ENCODE assay signal across 1 cellular context in the genomic region with DNA sequence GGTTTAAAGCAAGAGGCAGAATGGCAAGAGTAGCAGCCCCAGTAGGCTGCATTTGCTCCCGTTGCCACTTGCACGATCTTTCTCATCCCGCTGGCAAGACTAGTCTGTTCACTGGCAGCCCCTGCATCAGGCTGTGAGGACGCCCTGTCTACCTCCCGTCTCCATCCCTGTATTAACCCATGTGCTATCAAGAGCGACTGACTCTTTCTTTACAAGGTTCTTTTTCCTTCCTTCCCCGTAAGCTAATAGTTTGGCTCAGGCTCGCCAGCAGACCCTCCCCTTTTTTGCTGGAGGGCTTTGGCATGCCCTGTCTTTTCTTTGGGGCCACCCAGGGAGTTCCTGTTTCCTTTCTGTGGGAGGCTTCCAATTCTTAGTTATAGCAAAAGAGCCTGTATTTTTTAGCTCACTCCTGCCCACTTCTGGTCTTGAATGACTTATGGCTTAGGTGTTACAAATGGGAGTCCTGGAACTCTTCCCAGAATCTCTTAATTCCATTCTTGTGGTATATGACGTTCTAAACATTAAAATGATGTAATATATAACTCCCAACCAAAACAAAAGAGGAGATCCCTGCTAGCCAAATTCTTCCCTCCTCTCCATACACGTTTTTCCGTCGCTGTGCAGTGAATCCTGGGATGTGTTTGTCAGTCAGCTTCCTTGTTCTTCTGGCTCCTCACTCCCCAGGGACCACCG.
TF ChIP-seq lines count a peak whose summit lies in the region.

No MANE protein-coding gene starts in this region.

TF ChIP-seq in HEK293, 187 proteins besides CTCF, POLR2A, EP300 and RAD21 (continued from another document):
- no peak for TF ChIP-seq ZNF600 (tag by site-specific recombination; IDR thresholded peaks at IDR 0.05)
